Comparison of ENCODE assay signal across 26 cellular contexts in the genomic region with DNA sequence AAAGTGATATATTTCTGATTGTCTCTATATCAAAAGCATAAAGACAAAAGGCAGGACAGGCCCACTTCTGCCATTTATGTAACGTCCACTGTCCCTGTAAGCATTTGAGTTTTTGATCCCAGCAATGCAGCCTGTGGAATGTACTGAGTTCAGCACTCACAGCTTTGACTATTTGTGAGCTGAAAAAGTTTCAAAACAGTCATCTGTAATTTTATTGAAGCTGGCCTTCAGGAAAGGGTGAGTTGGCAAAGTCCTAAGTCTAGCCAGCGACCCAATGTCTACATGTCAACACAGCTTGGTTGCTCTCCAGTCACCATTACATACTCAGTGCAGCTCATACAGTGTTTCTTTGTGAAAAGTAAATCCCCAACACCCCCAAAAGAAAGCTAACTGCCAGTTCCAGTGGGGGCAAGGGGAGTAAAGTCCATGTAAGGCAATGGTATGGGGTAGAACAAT. TPM values are rescaled to one million over a fixed set of nuclear protein-coding genes. Genes with fewer than 3 reads are reported as not detected.
DNase-seq lines count a peak whose midpoint lies in the region; ATAC-seq, FAIRE-seq and TF ChIP-seq lines count a peak whose summit lies in the region.
"Had no signal": no experiment of that assay in that cellular context is flagged by ENCODE, and none has a peak within 500 bp of the region (broad histone marks: within the 10 kb centered on the region; RNA-seq: fewer than 3 reads in every experiment).

No MANE protein-coding gene starts in this region.

- H3K4me1 ChIP-seq in right cardiac atrium (ENCODE audit: control insufficient read depth, insufficient read depth, low read length) (peaks cover 13% of the 10 kb centered on the region), psoas muscle (peaks cover 66% of the 10 kb centered on the region), SJCRH30 (peaks cover 16% of the 10 kb centered on the region; the same call in 1 of the 2 replicates)
- H3K4me1 ChIP-seq: BLaER1 had no signal

- H3K27ac ChIP-seq in angular gyrus (ENCODE audit: low read depth, low read length) (peak overlapping the region; percentile 9), right cardiac atrium (ENCODE audit: low read length) (peak overlapping the region; percentile 95), psoas muscle (peak overlapping the region; percentile 70), SJCRH30 (no peak overlapping the region)
- H3K27ac ChIP-seq: BLaER1, sigmoid colon, SK-N-MC, testis had no signal

- ATAC-seq in right cardiac atrium, result no peak
- ATAC-seq in psoas muscle, result peak in 2 of 4 donors; percentile 40 to 51
- ATAC-seq: stimulated activated naive B cell treated with anti-CD40 and anti-IgM and Interleukin-4, amounts not matched to agents 10 μg/mL and 1 μg/mL and 100 μg/mL, for 72 hours had no signal

- no peak for TF ChIP-seq POLR2A in GM12892 (IDR thresholded peaks at IDR 0.05; ENCODE audit: low read depth, low read length)

- peaks cover 1% of the 10 kb centered on the region for H3K9me3 ChIP-seq in right cardiac atrium (ENCODE audit: control insufficient read depth, low read length)
- H3K9me3 ChIP-seq in psoas muscle, result no peaks in the 10 kb centered on the region
- H3K9me3 ChIP-seq in SJCRH30 (replicated peaks), result no peaks in the 10 kb centered on the region
- H3K9me3 ChIP-seq: BLaER1, sigmoid colon, testis had no signal

- FAIRE-seq in GM12892 (lab: Jason Lieb, UNC), result no peak
- FAIRE-seq: G401.6, kidney, TTC549 had no signal

- DNase-seq in AG08395 (ENCODE audit: low spot score) (peak; percentile 9), right cardiac atrium (no peak), psoas muscle (no peak), pons (ENCODE audit: low spot score) (no peak), NCI-H1694 treated with DMSO at 0.1 percent for 48 hours (lab: John Stamatoyannopoulos, UW) (no peak), SJCRH30 (no peak), GM12892 (ENCODE audit: insufficient read length) (no peak)
- DNase-seq: activated effector memory CD4-positive, alpha-beta T cell treated with anti-CD3 and anti-CD28 coated beads, Interleukin-2, amount 50 U/mL, for 16 hours; activated naive CD8-positive, alpha-beta T cell treated with anti-CD3 and anti-CD28 coated beads, Interleukin-2, amount 10 ng/mL, durations not matched to agents 7 days and 5 days; COR-L47; H9; kidney; mammary epithelial cell; NCI-H1092; NCI-H1930; NCI-H69; posterior cingulate gyrus; sigmoid colon; stimulated activated CD4-positive, alpha-beta T cell treated with anti-CD3 and anti-CD28 coated beads, Interleukin-15, amount 100 ng/mL, for 24 hours; stimulated activated naive B cell treated with anti-CD40 and anti-IgM and Interleukin-4, amounts not matched to agents 10 μg/mL and 1 μg/mL and 100 μg/mL, for 72 hours; testis had no signal

- intact Hi-C loops in right cardiac atrium (cut with DNase I), result loop anchor here in 1 of 4 donors (10.0 kb wide), 1 partner anchor 102 kb away; no protein-coding TSS in a partner anchor
- intact Hi-C loops in psoas muscle (cut with DNase I), result no loop called here

- H3K36me3 ChIP-seq in psoas muscle (ENCODE audit: insufficient read depth in 1 of 2, low read depth in 1 of 2) (no peaks in the 10 kb centered on the region), SJCRH30 (no peaks in the 10 kb centered on the region)
- H3K36me3 ChIP-seq: BLaER1, sigmoid colon had no signal

- no peak for TF ChIP-seq CTCF in psoas muscle (IDR thresholded peaks at IDR 0.05)

- no peaks in the 10 kb centered on the region for H3K27me3 ChIP-seq in right cardiac atrium (ENCODE audit: control insufficient read depth, insufficient read depth)
- no peaks in the 10 kb centered on the region for H3K27me3 ChIP-seq in psoas muscle (ENCODE audit: insufficient read depth in 3 of 3, low read length in 2 of 3)
- H3K27me3 ChIP-seq in SJCRH30, result no peaks in the 10 kb centered on the region
- H3K27me3 ChIP-seq: BLaER1, sigmoid colon, testis had no signal

- 46% methylated on average over 2 of the region's 2 CpGs for WGBS in right cardiac atrium
- 24 to 49% (median 28%) methylated on average over 2 of the region's 2 CpGs for WGBS in psoas muscle, 3 donors

- H3K4me3 ChIP-seq in right cardiac atrium (ENCODE audit: low read length), result no peak overlapping the region
- no peak overlapping the region for H3K4me3 ChIP-seq in psoas muscle
- no peak overlapping the region for H3K4me3 ChIP-seq in SJCRH30
- H3K4me3 ChIP-seq: BLaER1, sigmoid colon, SK-N-MC, testis had no signal

RNA-seq across cellular contexts. Expression of a gene that starts 9.7 kb away (rescaled TPM):
- total RNA-seq in right cardiac atrium (10 to 100 TPM; 45.3 to 66.9 (median 63.4) TPM), psoas muscle (10 to 100 TPM; 28.9 to 74.5 (median 57.1) TPM)
- polyA plus RNA-seq in right cardiac atrium (16.8 TPM), psoas muscle (10 to 100 TPM; 10.1 to 27.4 (median 10.4) TPM)
- 27.4 and 30.6 TPM in 2 replicates for total RNA-seq in SJCRH30 (2014; rRNA removed; shearing (Covaris generic))
- polyA plus RNA-seq in GM12892 (2012; ENCODE audit: missing spikeins), result 0.06 TPM
- total RNA-seq: activated naive CD8-positive, alpha-beta T cell treated with anti-CD3 and anti-CD28 coated beads, Interleukin-2, amount 10 ng/mL, durations not matched to agents 7 days and 5 days had no signal
